Comparison of ENCODE assay signal across 18 cellular contexts in the genomic region with DNA sequence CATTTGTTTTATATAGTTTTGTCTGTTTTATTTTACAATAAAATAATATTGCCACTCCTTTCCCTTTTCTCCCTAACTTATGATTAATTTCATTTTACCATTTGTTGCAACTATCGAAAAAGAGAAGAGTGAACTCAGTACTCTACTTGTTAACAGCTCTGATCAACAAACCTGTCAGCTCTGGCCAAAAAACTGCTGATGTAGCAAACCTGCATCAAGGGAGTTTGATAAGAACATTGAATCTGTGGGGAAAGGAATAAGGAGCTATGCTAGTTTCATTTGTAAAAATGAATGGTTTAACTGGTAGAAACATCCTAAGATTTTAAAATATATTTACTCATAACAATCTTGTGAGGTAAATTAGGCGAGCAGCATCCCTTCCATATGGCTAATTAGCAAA.
"Had no signal": no experiment of that assay in that cellular context is flagged by ENCODE, and none has a peak within 500 bp of the region (broad histone marks: within the 10 kb centered on the region; RNA-seq: fewer than 3 reads in every experiment).

No MANE protein-coding gene starts in this region.

- H3K36me3 ChIP-seq: prostate gland had no signal

- H3K9me3 ChIP-seq: pancreas, prostate gland, right lobe of liver, tibial artery, upper lobe of left lung, vagina had no signal

- H3K27me3 ChIP-seq: foreskin keratinocyte, pancreas, right lobe of liver, tibial artery, upper lobe of left lung, vagina had no signal

- ATAC-seq: foreskin keratinocyte; pancreas; stimulated activated memory B cell treated with anti-CD40 and anti-IgM and Interleukin-4, amounts not matched to agents 10 μg/mL and 1 μg/mL and 100 μg/mL, for 72 hours had no signal

- H3K27ac ChIP-seq: coronary artery, foreskin keratinocyte, pancreas, prostate gland, right lobe of liver, tibial artery, upper lobe of left lung, vagina had no signal

- FAIRE-seq: endothelial cell of umbilical vein, keratinocyte, pancreas had no signal

- DNase-seq: effector CD4-positive, alpha-beta T cell; endodermal cell; erythroblast; foreskin keratinocyte; mesendoderm; naive B cell; occipital lobe; pancreas; right lobe of liver; stimulated activated CD4-positive, alpha-beta T cell treated with anti-CD3 and anti-CD28 coated beads, Interleukin-4, amount 100 ng/mL, for 24 hours; tibial artery; upper lobe of left lung had no signal

- H3K4me1 ChIP-seq: foreskin keratinocyte, pancreas, prostate gland, tibial artery, upper lobe of left lung, vagina had no signal

- H3K4me3 ChIP-seq: coronary artery, pancreas, prostate gland, right lobe of liver, tibial artery, upper lobe of left lung, vagina had no signal
